Comparison of ENCODE assay signal across 16 cellular contexts in genomic region chr14:69037790-69038448, GRCh38. TPM values are rescaled to one million over a fixed set of nuclear protein-coding genes. Genes with fewer than 3 reads are reported as not detected.
DNase-seq lines count a peak whose midpoint lies in the region; ATAC-seq, FAIRE-seq and TF ChIP-seq lines count a peak whose summit lies in the region.
"Had no signal": no experiment of that assay in that cellular context is flagged by ENCODE, and none has a peak within 500 bp of the region (broad histone marks: within the 10 kb centered on the region; RNA-seq: fewer than 3 reads in every experiment).

No MANE protein-coding gene starts in this region.

- no peaks in the 10 kb centered on the region for H3K9me3 Mint-ChIP-seq in CD4-positive, alpha-beta memory T cell
- H3K9me3 Mint-ChIP-seq: activated naive CD4-positive, alpha-beta T cell treated with anti-CD3 and anti-CD28 coated beads for 36 hours had no signal

- H3K27me3 Mint-ChIP-seq in CD4-positive, alpha-beta memory T cell: peaks cover 11 to 17% of the 10 kb centered on the region in 2 donors

- H3K36me3 ChIP-seq in bronchial epithelial cell (ENCODE audit: control insufficient read depth, insufficient read depth, low read length): no peaks in the 10 kb centered on the region
- no peaks in the 10 kb centered on the region for H3K36me3 ChIP-seq in left lung
- no peaks in the 10 kb centered on the region for H3K36me3 ChIP-seq in tibial nerve
- H3K36me3 ChIP-seq in CD4-positive, alpha-beta memory T cell (ENCODE audit: insufficient read depth, low read length): no peaks in the 10 kb centered on the region

- H3K36me3 Mint-ChIP-seq in CD4-positive, alpha-beta memory T cell: no peaks in the 10 kb centered on the region

- TF ChIP-seq POLR2A in tibial nerve (IDR thresholded peaks at IDR 0.05): no peak

- DNase-seq in AG08395 (ENCODE audit: low spot score) (peak; percentile 44), HT1080 (ENCODE audit: low read depth) (peak; percentile 58), bronchial epithelial cell (ENCODE audit: low read depth) (peak; percentile 60), left lung (no peak), AML-193 (lab: John Stamatoyannopoulos, UW) (no peak), tibial nerve (ENCODE audit: low spot score in 2 of 2) (no peak), UCSD-AML1 (lab: John Stamatoyannopoulos, UW; ENCODE audit: unreplicated experiment) (no peak)
- DNase-seq in CD4-positive, alpha-beta memory T cell: no peak
- DNase-seq: activated CD4-positive, CD25-positive, alpha-beta regulatory T cell treated with anti-CD3 and anti-CD28 coated beads, Interleukin-2, amount 50 U/mL, for 72 hours; activated naive CD4-positive, alpha-beta T cell treated with anti-CD3 and anti-CD28 coated beads for 36 hours; effector CD4-positive, alpha-beta T cell; NCI-H2171; stimulated activated CD4-positive, alpha-beta T cell treated with anti-CD3 and anti-CD28 coated beads, Interleukin-4, amount 100 ng/mL, for 4 hours had no signal

- H3K4me3 ChIP-seq in bronchial epithelial cell (ENCODE audit: low read depth, low read length) (no peak overlapping the region), left lung (no peak overlapping the region), tibial nerve (no peak overlapping the region)
- H3K4me3 ChIP-seq in CD4-positive, alpha-beta memory T cell (ENCODE audit: low read length in 2 of 2): no peak overlapping the region

- no peak overlapping the region for H3K27ac Mint-ChIP-seq in CD4-positive, alpha-beta memory T cell
- H3K27ac Mint-ChIP-seq: activated naive CD4-positive, alpha-beta T cell treated with anti-CD3 and anti-CD28 coated beads for 36 hours had no signal

- H3K9me3 ChIP-seq in left lung (no peaks in the 10 kb centered on the region), tibial nerve (no peaks in the 10 kb centered on the region)
- H3K9me3 ChIP-seq in CD4-positive, alpha-beta memory T cell (ENCODE audit: control insufficient read depth in 1 of 2, low read length in 2 of 2): no peaks in the 10 kb centered on the region

- no peak overlapping the region for H3K4me3 Mint-ChIP-seq in CD4-positive, alpha-beta memory T cell
- H3K4me3 Mint-ChIP-seq: activated naive CD4-positive, alpha-beta T cell treated with anti-CD3 and anti-CD28 coated beads for 36 hours had no signal

- intact Hi-C loops in left lung (cut with DNase I): no loop called here
- intact Hi-C loops in CD4-positive, alpha-beta memory T cell (cut with micrococcal nuclease): no loop called here

- POLR2A ChIA-PET in CD4-positive, alpha-beta memory T cell (lab: Charles Lee; ENCODE audit: partially characterized antibody): no interaction called here

- H3K27ac ChIP-seq in left lung (peak overlapping the region; percentile 4 to 41), tibial nerve (peak overlapping the region in 1 of 4 donors; percentile 3)
- H3K27ac ChIP-seq in CD4-positive, alpha-beta memory T cell (ENCODE audit: low read depth, low read length): no peak overlapping the region
- H3K27ac ChIP-seq: C4-2B, parathyroid adenoma had no signal

- CTCF ChIA-PET in CD4-positive, alpha-beta memory T cell (lab: Charles Lee; ENCODE audit: partially characterized antibody): interaction anchor here (2.2 kb wide), 1 partner anchor 126 kb away, joined by 5 read pairs; no protein-coding TSS in a partner anchor

- TF ChIP-seq CTCF in bronchial epithelial cell (IDR thresholded peaks at IDR 0.05; ENCODE audit: insufficient read depth, low read length, severe bottlenecking) (no peak), left lung (IDR thresholded peaks at IDR 0.05) (no peak), tibial nerve (IDR thresholded peaks at IDR 0.05) (no peak)

- H3K4me1 Mint-ChIP-seq in CD4-positive, alpha-beta memory T cell: peaks cover 0 to 7% (median 4%) of the 10 kb centered on the region in 4 donors

- no peak for TF ChIP-seq EP300 in tibial nerve (IDR thresholded peaks at IDR 0.05)

- H3K4me1 ChIP-seq in left lung: peaks cover 5 to 41% of the 10 kb centered on the region in 2 donors
- peaks cover 0 to 9% (median 4%) of the 10 kb centered on the region in 4 donors for H3K4me1 ChIP-seq in tibial nerve
- no peaks in the 10 kb centered on the region for H3K4me1 ChIP-seq in CD4-positive, alpha-beta memory T cell (ENCODE audit: insufficient read depth, low read length)
- H3K4me1 ChIP-seq: parathyroid adenoma had no signal

- ATAC-seq in left lung: no peak

- no peak for FAIRE-seq in bronchial epithelial cell (lab: Jason Lieb, UNC)
- FAIRE-seq: islet of Langerhans had no signal

- H3K27me3 ChIP-seq in bronchial epithelial cell (ENCODE audit: control insufficient read depth, insufficient read depth, low read length): no peaks in the 10 kb centered on the region
- no peaks in the 10 kb centered on the region for H3K27me3 ChIP-seq in left lung
- peaks cover 0 to 6% of the 10 kb centered on the region in 2 donors for H3K27me3 ChIP-seq in tibial nerve
- H3K27me3 ChIP-seq in CD4-positive, alpha-beta memory T cell (ENCODE audit: insufficient read depth, low read length): no peaks in the 10 kb centered on the region

- WGBS in tibial nerve, 2 donors: 72 to 85% methylated on average over 7 of the region's 7 CpGs

RNA-seq across cellular contexts. Expression of gene ACTN1, which starts 58.8 kb away (rescaled TPM):
- total RNA-seq in HT1080 (2014; rRNA removed; shearing (Covaris generic)): 198 and 266 TPM in 2 replicates
- 238 and 271 TPM in 2 replicates for polyA plus RNA-seq in HT1080 (2015; cell fraction: cytosol; rRNA removed)
- 680 and 735 TPM in 2 replicates for polyA plus RNA-seq in HT1080 (2015; cell fraction: nucleus; rRNA removed)
- total RNA-seq in bronchial epithelial cell (118 and 165 TPM in 2 replicates), left lung (100 to 1,000 TPM; 164 to 225 TPM), tibial nerve (100 to 1,000 TPM; 130 to 273 (median 152) TPM)
- 10 to 100 TPM; 70.8 to 75.1 TPM for total RNA-seq in CD4-positive, alpha-beta memory T cell
- polyA plus RNA-seq in CD4-positive, alpha-beta memory T cell: 10 to 100 TPM; 33.6 to 63.3 TPM

Comparison
In these comparisons a context has a peak if more than half of its experiments do, and no peak if none do; other contexts are left out.
1. DNase-seq: peak in AG08395 (single experiment), HT1080 (single experiment) and bronchial epithelial cell (single experiment); none in left lung (0 of 2), AML-193 (0 of 2), tibial nerve (0 of 2), CD4-positive, alpha-beta memory T cell (0 of 5) and UCSD-AML1 (single experiment).